Comparison of ENCODE assay signal across 15 cellular contexts in genomic region chr2:11340717-11341116, GRCh38. TPM values are rescaled to one million over a fixed set of nuclear protein-coding genes. Genes with fewer than 3 reads are reported as not detected.
A peak's percentile ranks its signal among the peaks of the same experiment; 100 is the strongest.
DNase-seq lines count a peak whose midpoint lies in the region; ATAC-seq and TF ChIP-seq lines count a peak whose summit lies in the region.
"Had no signal": no experiment of that assay in that cellular context is flagged by ENCODE, and none has a peak within 500 bp of the region (broad histone marks: within the 10 kb centered on the region; RNA-seq: fewer than 3 reads in every experiment).

No MANE protein-coding gene starts in this region.

- TF ChIP-seq CTCF in SU-DHL-6 (IDR thresholded peaks at IDR 0.05; ENCODE audit: insufficient read depth, low read length, poor library complexity, severe bottlenecking) (no peak), right lobe of liver (IDR thresholded peaks at IDR 0.05) (no peak), spleen (IDR thresholded peaks at IDR 0.05 in 8 of 11, conservative IDR thresholded peaks at IDR 0.05 in 3 of 11) (no peak)

- H3K9ac ChIP-seq in GM23248 (no peak overlapping the region), SU-DHL-6 (ENCODE audit: low read length) (no peak overlapping the region)

- peak overlapping the region; percentile 94 for H3K4me3 ChIP-seq in GM23248
- no peak overlapping the region for H3K4me3 ChIP-seq in SU-DHL-6 (ENCODE audit: insufficient read depth, low read length, poor library complexity, severe bottlenecking)
- no peak overlapping the region for H3K4me3 ChIP-seq in right lobe of liver
- peak overlapping the region in 5 of 8 donors; percentile 3 to 98 (median 93) for H3K4me3 ChIP-seq in spleen
- H3K4me3 ChIP-seq: SJSA1 had no signal

- H4K20me1 ChIP-seq in GM23248 (ENCODE audit: insufficient read depth) (no peaks in the 10 kb centered on the region), SU-DHL-6 (ENCODE audit: low read depth, low read length) (peaks cover 34% of the 10 kb centered on the region)

- H3K9me2 ChIP-seq in GM23248 (ENCODE audit: insufficient read depth) (no peaks in the 10 kb centered on the region), SU-DHL-6 (replicated peaks; ENCODE audit: insufficient read depth, low read length) (no peaks in the 10 kb centered on the region)

- ATAC-seq in right lobe of liver (peak in 1 of 4 donors; percentile 7), GM21825 (IDR thresholded peaks at IDR 0.05; ENCODE audit: unreplicated experiment) (no peak), GM19463 (IDR thresholded peaks at IDR 0.05; ENCODE audit: unreplicated experiment) (no peak)
- ATAC-seq: activated CD8-positive, alpha-beta T cell treated with anti-CD3 and anti-CD28 coated beads, Interleukin-2, amount 10 ng/mL, durations not matched to agents 7 days and 5 days; stimulated activated effector memory CD8-positive, alpha-beta T cell treated with anti-CD3 and anti-CD28 coated beads, Interleukin-12 subunit alpha, Interleukin-12 subunit beta, amount 100 ng/mL, for 72 hours had no signal

- no peak overlapping the region for H2AFZ ChIP-seq in GM23248
- H2AFZ ChIP-seq in SU-DHL-6 (ENCODE audit: low read depth, low read length, severe bottlenecking): no peak overlapping the region

- H3K27me3 ChIP-seq in GM23248 (replicated peaks; ENCODE audit: insufficient read depth) (no peaks in the 10 kb centered on the region), SU-DHL-6 (ENCODE audit: low read length) (no peaks in the 10 kb centered on the region), right lobe of liver (no peaks in the 10 kb centered on the region), spleen (replicated peaks in 1 of 7) (no peaks in the 10 kb centered on the region)
- H3K27me3 ChIP-seq: SJSA1 had no signal

- H3K4me1 ChIP-seq in GM23248 (ENCODE audit: insufficient read depth) (peaks cover 32% of the 10 kb centered on the region), right lobe of liver (peaks cover 0 to 34% (median 11%) of the 10 kb centered on the region in 4 donors), spleen (peaks cover 17 to 69% (median 52%) of the 10 kb centered on the region in 6 donors)

- intact Hi-C loops in right lobe of liver (cut with DNase I): no loop called here
- intact Hi-C loops in spleen (cut with DNase I; ENCODE audit: low total_unique reads): no loop called here

- H3K27ac ChIP-seq in GM23248: no peak overlapping the region
- H3K27ac ChIP-seq in SU-DHL-6 (ENCODE audit: low read depth, low read length): no peak overlapping the region
- H3K27ac ChIP-seq in right lobe of liver: peak overlapping the region in 2 of 3 donors; percentile 55 to 99
- H3K27ac ChIP-seq in spleen: peak overlapping the region in 5 of 8 donors; percentile 0 to 99 (median 39)
- H3K27ac ChIP-seq: SJSA1 had no signal

- peaks cover 32% of the 10 kb centered on the region for H3F3A ChIP-seq in GM23248 (ENCODE audit: insufficient read depth)
- H3F3A ChIP-seq in SU-DHL-6 (ENCODE audit: insufficient read depth): peaks cover 15% of the 10 kb centered on the region

- no peak for TF ChIP-seq POLR2A in right lobe of liver (IDR thresholded peaks at IDR 0.05)
- TF ChIP-seq POLR2A in spleen (IDR thresholded peaks at IDR 0.05): no peak

- H3K4me2 ChIP-seq in GM23248 (ENCODE audit: unreplicated experiment): peak overlapping the region; percentile 89
- H3K4me2 ChIP-seq in SU-DHL-6 (ENCODE audit: low read depth, low read length, poor library complexity, severe bottlenecking): peak overlapping the region; percentile 87

- WGBS in GM23248 (ENCODE audit: low coverage in 1 of 2, low lambda C conversion rate in 2 of 2, missing lambda C conversion rate in 2 of 2), 2 experiments: 53 to 58% methylated on average over 2 of the region's 2 CpGs
- 25% methylated on average over 2 of the region's 2 CpGs for WGBS in right lobe of liver (ENCODE audit: insufficient coverage, low coverage, low lambda C conversion rate, missing lambda C conversion rate)
- WGBS in spleen, 5 donors: 72 to 83% (median 81%) methylated on average over 2 of the region's 2 CpGs

- in situ Hi-C loops in GM23248 (cut with MboI): no loop called here

- DNase-seq in GM23248 (no peak), right lobe of liver (no peak), spleen (no peak), NCI-H1694 (lab: John Stamatoyannopoulos, UW) (no peak)
- DNase-seq: activated CD8-positive, alpha-beta T cell treated with anti-CD3 and anti-CD28 coated beads, Interleukin-2, amount 10 ng/mL, durations not matched to agents 7 days and 5 days; effector CD8-positive, alpha-beta T cell; GF-D8; NCI-H1694 treated with DMSO at 0.1 percent for 48 hours; NCI-H82; stimulated activated CD4-positive, alpha-beta T cell treated with anti-CD3 and anti-CD28 coated beads, Interleukin-4, amount 100 ng/mL, for 24 hours had no signal

- peaks cover 84% of the 10 kb centered on the region for H3K79me2 ChIP-seq in GM23248 (ENCODE audit: insufficient read depth)
- H3K79me2 ChIP-seq in SU-DHL-6 (ENCODE audit: insufficient read depth, low read length): peaks cover 83% of the 10 kb centered on the region

- no peaks in the 10 kb centered on the region for H3K9me3 ChIP-seq in GM23248 (ENCODE audit: low read depth)
- H3K9me3 ChIP-seq in SU-DHL-6 (ENCODE audit: insufficient read depth, low read length): no peaks in the 10 kb centered on the region
- H3K9me3 ChIP-seq in right lobe of liver: no peaks in the 10 kb centered on the region
- H3K9me3 ChIP-seq in spleen: peaks cover 0 to 6% (median 0%) of the 10 kb centered on the region in 8 donors
- H3K9me3 ChIP-seq: SJSA1 had no signal

- H3K36me3 ChIP-seq in GM23248 (ENCODE audit: low read depth) (no peaks in the 10 kb centered on the region), SU-DHL-6 (ENCODE audit: low read length) (no peaks in the 10 kb centered on the region), right lobe of liver (no peaks in the 10 kb centered on the region), spleen (no peaks in the 10 kb centered on the region)

RNA-seq across cellular contexts. Expression of gene ROCK2, which starts 3.7 kb away (rescaled TPM):
- 38.3 and 40.0 TPM in 2 replicates for total RNA-seq in GM23248 (2014; rRNA removed; shearing (Covaris generic))
- 12.3 and 19.9 TPM in 2 replicates for polyA plus RNA-seq in GM23248 (2016; fragmentation: Nextera tagmentation; extraction: Ambion mirVana)
- total RNA-seq in right lobe of liver: 10 to 100 TPM; 11.6 to 23.9 (median 19.8) TPM
- total RNA-seq in spleen: 10 to 100 TPM; 37.3 to 89.6 (median 73.9) TPM
- polyA plus RNA-seq in spleen: 1 to 10 TPM; 4.0 to 9.6 (median 4.9) TPM

Comparison
In these comparisons a context has a peak if more than half of its experiments do, and no peak if none do; other contexts are left out.
1. H3K27ac ChIP-seq: peak in right lobe of liver (2 of 3) and spleen (5 of 8); none in GM23248 (single experiment) and SU-DHL-6 (single experiment).
2. H3K4me3 ChIP-seq: peak in GM23248 (single experiment) and spleen (5 of 8); none in SU-DHL-6 (single experiment) and right lobe of liver (0 of 3).